Comparison of ENCODE assay signal across 8 cellular contexts in genomic region chr19:33520844-33521479, GRCh38. TPM values are rescaled to one million over a fixed set of nuclear protein-coding genes. Genes with fewer than 3 reads are reported as not detected.
DNase-seq lines count a peak whose midpoint lies in the region; ATAC-seq, FAIRE-seq and TF ChIP-seq lines count a peak whose summit lies in the region.

No MANE protein-coding gene starts in this region.

- no peaks in the 10 kb centered on the region for H3K9me3 ChIP-seq in ES-I3 (ENCODE audit: control insufficient read depth, insufficient read depth, low read length)
- no peaks in the 10 kb centered on the region for H3K9me3 ChIP-seq in NT2/D1 (ENCODE audit: insufficient read depth, low read length)
- H3K9me3 ChIP-seq in pancreas, result no peaks in the 10 kb centered on the region

- H3K4me1 ChIP-seq in ES-I3 (ENCODE audit: insufficient read depth, low read length), result peaks cover 5% of the 10 kb centered on the region
- peaks cover 2% of the 10 kb centered on the region for H3K4me1 ChIP-seq in NT2/D1 (ENCODE audit: insufficient read depth, insufficient read length)
- peaks cover 0 to 8% (median 0%) of the 10 kb centered on the region in 3 donors for H3K4me1 ChIP-seq in pancreas

- CTCF ChIA-PET in RWPE1 (lab: Yijun Ruan, JAX), result no interaction called here

- peak overlapping the region in 1 of 4 donors; percentile 10 for H3K27ac ChIP-seq in pancreas
- no peak overlapping the region for H3K27ac ChIP-seq in RWPE1

- TF ChIP-seq CTCF in epithelial cell of proximal tubule (conservative IDR thresholded peaks at IDR 0.05; ENCODE audit: low read depth, low read length), result no peak
- no peak for TF ChIP-seq CTCF in pancreas (IDR thresholded peaks at IDR 0.05)
- no peak for TF ChIP-seq CTCF in RWPE1 (conservative IDR thresholded peaks at IDR 0.05; ENCODE audit: low read depth)

- ATAC-seq in pancreas, result peak in 3 of 4 donors; percentile 2 to 10 (median 7)
- ATAC-seq in HG02938 (IDR thresholded peaks at IDR 0.05; ENCODE audit: unreplicated experiment), result no peak
- no peak for ATAC-seq in GM18873 (IDR thresholded peaks at IDR 0.05; ENCODE audit: low FRiP score, unreplicated experiment)

- WGBS in pancreas, 2 donors, result 3 to 6% methylated on average over 18 of the region's 18 CpGs

- intact Hi-C loops in pancreas (cut with DNase I), result no loop called here

- POLR2A ChIA-PET in RWPE1 (lab: Yijun Ruan, JAX; ENCODE audit: low non-redundant PET), result no interaction called here

- H3K4me3 ChIP-seq in NT2/D1 (ENCODE audit: insufficient read length, low read depth), result peak overlapping the region; percentile 86
- peak overlapping the region; percentile 91 for H3K4me3 ChIP-seq in epithelial cell of proximal tubule (ENCODE audit: low read depth, low read length)
- peak overlapping the region; percentile 85 to 99 (median 91) for H3K4me3 ChIP-seq in pancreas

- H3K9ac ChIP-seq in ES-I3 (ENCODE audit: low read depth, low read length) (peak overlapping the region; percentile 79; the same call in 1 of the 2 replicates), NT2/D1 (ENCODE audit: insufficient read length, low read depth) (peak overlapping the region; percentile 82)

- FAIRE-seq in pancreas (lab: Jason Lieb, UNC), result no peak

- no peaks in the 10 kb centered on the region for H3K36me3 ChIP-seq in ES-I3 (ENCODE audit: insufficient read depth, low read length)
- no peaks in the 10 kb centered on the region for H3K36me3 ChIP-seq in NT2/D1 (ENCODE audit: insufficient read depth, insufficient read length, low read length)
- H3K36me3 ChIP-seq in pancreas, result no peaks in the 10 kb centered on the region

- H3K27me3 ChIP-seq in NT2/D1 (ENCODE audit: insufficient read depth, insufficient read length), result no peaks in the 10 kb centered on the region
- no peaks in the 10 kb centered on the region for H3K27me3 ChIP-seq in pancreas

- DNase-seq in NT2/D1 (ENCODE audit: low read depth, low spot score) (no peak), epithelial cell of proximal tubule (ENCODE audit: low read depth) (no peak), pancreas (no peak), RWPE1 (ENCODE audit: low spot score) (no peak), NCI-H1105 (lab: John Stamatoyannopoulos, UW) (no peak)

RNA-seq across cellular contexts. Expression of gene PEPD, which starts 0.6 kb away (rescaled TPM):
- total RNA-seq in epithelial cell of proximal tubule (42.0 and 56.7 TPM in 2 replicates), pancreas (10 to 100 TPM; 13.7 to 31.8 (median 20.1) TPM)
- 10 to 100 TPM; 23.8 to 36.1 TPM for polyA plus RNA-seq in pancreas

Comparison
In these comparisons a context has a peak if more than half of its experiments do, and no peak if none do; other contexts are left out.
1. ATAC-seq: peak in pancreas (3 of 4); none in HG02938 (single experiment) and GM18873 (single experiment).
2. Peak in every context shown above with its lines, with median percentiles within 50 percentile points of each other: H3K4me3 ChIP-seq.